In the genomic region with DNA sequence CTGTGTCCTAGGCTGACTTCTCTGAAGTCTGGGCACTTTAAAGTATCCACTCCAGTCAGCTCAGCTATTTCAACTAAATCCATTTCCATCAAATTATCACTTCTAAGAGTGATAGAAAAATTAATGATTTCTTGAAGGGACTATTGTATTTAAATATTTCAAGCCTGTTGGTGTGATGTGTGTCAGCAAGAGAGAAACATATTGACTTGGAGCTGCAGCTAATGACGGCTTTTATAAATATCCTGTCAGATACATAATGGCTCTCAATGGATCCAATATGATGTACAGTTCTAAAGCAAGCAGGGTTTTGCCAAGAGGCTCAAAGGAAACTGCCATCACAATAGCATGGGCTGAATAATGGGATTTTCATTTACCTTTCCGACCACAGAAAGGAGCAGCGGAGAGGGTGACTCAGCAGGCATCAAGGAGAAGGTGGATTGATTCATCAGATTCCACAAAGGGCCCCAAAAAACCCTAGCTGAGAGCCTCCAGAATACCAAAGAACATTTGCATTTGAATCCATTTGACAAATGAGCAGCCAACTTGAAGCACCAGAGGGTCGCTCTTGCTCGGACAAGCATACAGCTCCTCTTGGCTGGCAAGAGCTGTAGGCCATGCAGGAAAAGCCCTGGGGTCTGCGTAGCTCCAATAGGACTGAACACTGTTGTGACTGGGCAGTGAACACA, we compare ENCODE assay signal across 1 cellular context.
TF ChIP-seq lines count a peak whose summit lies in the region.

No MANE protein-coding gene starts in this region.

TF ChIP-seq in SK-N-SH, 30 proteins besides CTCF, POLR2A, EP300 and RAD21 (continued from another document):
- TF ChIP-seq, protein P1, sequence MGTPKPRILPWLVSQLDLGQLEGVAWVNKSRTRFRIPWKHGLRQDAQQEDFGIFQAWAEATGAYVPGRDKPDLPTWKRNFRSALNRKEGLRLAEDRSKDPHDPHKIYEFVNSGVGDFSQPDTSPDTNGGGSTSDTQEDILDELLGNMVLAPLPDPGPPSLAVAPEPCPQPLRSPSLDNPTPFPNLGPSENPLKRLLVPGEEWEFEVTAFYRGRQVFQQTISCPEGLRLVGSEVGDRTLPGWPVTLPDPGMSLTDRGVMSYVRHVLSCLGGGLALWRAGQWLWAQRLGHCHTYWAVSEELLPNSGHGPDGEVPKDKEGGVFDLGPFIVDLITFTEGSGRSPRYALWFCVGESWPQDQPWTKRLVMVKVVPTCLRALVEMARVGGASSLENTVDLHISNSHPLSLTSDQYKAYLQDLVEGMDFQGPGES (IDR thresholded peaks at IDR 0.05; ENCODE audit: low read depth, low read length) = no peak
- no peak for TF ChIP-seq TEAD4 (IDR thresholded peaks at IDR 0.05; ENCODE audit: borderline replicate concordance, insufficient read depth)
